ENCODE assay signal across 2 cellular contexts in the genomic region with DNA sequence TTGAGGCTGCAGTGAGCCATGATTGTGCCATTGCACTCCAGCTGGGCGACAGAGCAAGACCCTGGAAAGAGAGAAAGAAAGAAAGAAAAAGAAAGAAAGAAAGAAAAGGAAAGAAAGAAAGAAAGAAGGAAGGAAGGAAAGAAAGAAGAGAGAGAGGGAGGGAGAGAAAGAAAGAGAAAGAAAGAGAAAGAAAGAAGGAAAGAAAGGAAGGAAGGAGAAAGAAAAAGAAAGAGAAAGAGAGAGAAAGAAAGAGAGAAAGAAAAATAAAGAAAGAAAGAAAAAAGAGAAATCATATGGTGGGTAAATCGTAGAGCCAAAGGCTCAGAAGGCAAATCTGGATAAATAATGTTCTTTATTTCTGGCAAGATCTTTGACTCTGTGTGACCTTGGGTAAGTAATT.
TF ChIP-seq lines count a peak whose summit lies in the region.

No MANE protein-coding gene starts in this region.

TF ChIP-seq in HepG2, 621 proteins besides CTCF, POLR2A, EP300 and RAD21 (continues in another document):
- no peak for TF ChIP-seq SATB2 (CRISPR knock-in tag; IDR thresholded peaks at IDR 0.05)
- no peak for TF ChIP-seq ZNF766 (CRISPR knock-in tag; IDR thresholded peaks at IDR 0.05; ENCODE audit: borderline replicate concordance)
- TF ChIP-seq SMARCE1 (IDR thresholded peaks at IDR 0.05; ENCODE audit: borderline replicate concordance): no peak
- TF ChIP-seq POLR2AphosphoS5 (IDR thresholded peaks at IDR 0.05; ENCODE audit: low read depth, low read length): no peak
- TF ChIP-seq ATM (IDR thresholded peaks at IDR 0.05; ENCODE audit: borderline replicate concordance): 0 out of 2 replicates have a peak, but pooled peaks have one; percentile 42
- no peak for TF ChIP-seq ZNF598 (CRISPR knock-in tag; IDR thresholded peaks at IDR 0.05; ENCODE audit: borderline replicate concordance)
- TF ChIP-seq, protein P1, sequence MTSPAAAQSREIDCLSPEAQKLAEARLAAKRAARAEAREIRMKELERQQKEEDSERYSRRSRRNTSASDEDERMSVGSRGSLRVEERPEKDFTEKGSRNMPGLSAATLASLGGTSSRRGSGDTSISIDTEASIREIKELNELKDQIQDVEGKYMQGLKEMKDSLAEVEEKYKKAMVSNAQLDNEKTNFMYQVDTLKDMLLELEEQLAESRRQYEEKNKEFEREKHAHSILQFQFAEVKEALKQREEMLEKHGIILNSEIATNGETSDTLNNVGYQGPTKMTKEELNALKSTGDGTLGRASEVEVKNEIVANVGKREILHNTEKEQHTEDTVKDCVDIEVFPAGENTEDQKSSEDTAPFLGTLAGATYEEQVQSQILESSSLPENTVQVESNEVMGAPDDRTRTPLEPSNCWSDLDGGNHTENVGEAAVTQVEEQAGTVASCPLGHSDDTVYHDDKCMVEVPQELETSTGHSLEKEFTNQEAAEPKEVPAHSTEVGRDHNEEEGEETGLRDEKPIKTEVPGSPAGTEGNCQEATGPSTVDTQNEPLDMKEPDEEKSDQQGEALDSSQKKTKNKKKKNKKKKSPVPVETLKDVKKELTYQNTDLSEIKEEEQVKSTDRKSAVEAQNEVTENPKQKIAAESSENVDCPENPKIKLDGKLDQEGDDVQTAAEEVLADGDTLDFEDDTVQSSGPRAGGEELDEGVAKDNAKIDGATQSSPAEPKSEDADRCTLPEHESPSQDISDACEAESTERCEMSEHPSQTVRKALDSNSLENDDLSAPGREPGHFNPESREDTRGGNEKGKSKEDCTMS (CRISPR knock-in tag; conservative IDR thresholded peaks at IDR 0.05): no peak
- TF ChIP-seq RCOR2 (CRISPR knock-in tag; IDR thresholded peaks at IDR 0.05): no peak
- no peak for TF ChIP-seq ZC3H13 (CRISPR knock-in tag; IDR thresholded peaks at IDR 0.05)
- TF ChIP-seq, protein P2, sequence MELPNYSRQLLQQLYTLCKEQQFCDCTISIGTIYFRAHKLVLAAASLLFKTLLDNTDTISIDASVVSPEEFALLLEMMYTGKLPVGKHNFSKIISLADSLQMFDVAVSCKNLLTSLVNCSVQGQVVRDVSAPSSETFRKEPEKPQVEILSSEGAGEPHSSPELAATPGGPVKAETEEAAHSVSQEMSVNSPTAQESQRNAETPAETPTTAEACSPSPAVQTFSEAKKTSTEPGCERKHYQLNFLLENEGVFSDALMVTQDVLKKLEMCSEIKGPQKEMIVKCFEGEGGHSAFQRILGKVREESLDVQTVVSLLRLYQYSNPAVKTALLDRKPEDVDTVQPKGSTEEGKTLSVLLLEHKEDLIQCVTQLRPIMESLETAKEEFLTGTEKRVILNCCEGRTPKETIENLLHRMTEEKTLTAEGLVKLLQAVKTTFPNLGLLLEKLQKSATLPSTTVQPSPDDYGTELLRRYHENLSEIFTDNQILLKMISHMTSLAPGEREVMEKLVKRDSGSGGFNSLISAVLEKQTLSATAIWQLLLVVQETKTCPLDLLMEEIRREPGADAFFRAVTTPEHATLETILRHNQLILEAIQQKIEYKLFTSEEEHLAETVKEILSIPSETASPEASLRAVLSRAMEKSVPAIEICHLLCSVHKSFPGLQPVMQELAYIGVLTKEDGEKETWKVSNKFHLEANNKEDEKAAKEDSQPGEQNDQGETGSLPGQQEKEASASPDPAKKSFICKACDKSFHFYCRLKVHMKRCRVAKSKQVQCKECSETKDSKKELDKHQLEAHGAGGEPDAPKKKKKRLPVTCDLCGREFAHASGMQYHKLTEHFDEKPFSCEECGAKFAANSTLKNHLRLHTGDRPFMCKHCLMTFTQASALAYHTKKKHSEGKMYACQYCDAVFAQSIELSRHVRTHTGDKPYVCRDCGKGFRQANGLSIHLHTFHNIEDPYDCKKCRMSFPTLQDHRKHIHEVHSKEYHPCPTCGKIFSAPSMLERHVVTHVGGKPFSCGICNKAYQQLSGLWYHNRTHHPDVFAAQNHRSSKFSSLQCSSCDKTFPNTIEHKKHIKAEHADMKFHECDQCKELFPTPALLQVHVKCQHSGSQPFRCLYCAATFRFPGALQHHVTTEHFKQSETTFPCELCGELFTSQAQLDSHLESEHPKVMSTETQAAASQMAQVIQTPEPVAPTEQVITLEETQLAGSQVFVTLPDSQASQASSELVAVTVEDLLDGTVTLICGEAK (IDR thresholded peaks at IDR 0.05): 0 out of 2 replicates have a peak, but pooled peaks have one; percentile 16
- TF ChIP-seq, protein P2 (CRISPR knock-in tag; IDR thresholded peaks at IDR 0.05): no peak
- no peak for TF ChIP-seq ZFP1 (CRISPR knock-in tag; IDR thresholded peaks at IDR 0.05)
- no peak for TF ChIP-seq HNRNPL (IDR thresholded peaks at IDR 0.05; ENCODE audit: low read depth, low read length)
- TF ChIP-seq ELF3 (CRISPR knock-in tag; IDR thresholded peaks at IDR 0.05): no peak

TF ChIP-seq in HEK293, 187 proteins besides CTCF, POLR2A, EP300 and RAD21:
- peak; percentile 96 for TF ChIP-seq ZNF366 (tag by site-specific recombination; conservative IDR thresholded peaks at IDR 0.05)
- TF ChIP-seq, protein P3, sequence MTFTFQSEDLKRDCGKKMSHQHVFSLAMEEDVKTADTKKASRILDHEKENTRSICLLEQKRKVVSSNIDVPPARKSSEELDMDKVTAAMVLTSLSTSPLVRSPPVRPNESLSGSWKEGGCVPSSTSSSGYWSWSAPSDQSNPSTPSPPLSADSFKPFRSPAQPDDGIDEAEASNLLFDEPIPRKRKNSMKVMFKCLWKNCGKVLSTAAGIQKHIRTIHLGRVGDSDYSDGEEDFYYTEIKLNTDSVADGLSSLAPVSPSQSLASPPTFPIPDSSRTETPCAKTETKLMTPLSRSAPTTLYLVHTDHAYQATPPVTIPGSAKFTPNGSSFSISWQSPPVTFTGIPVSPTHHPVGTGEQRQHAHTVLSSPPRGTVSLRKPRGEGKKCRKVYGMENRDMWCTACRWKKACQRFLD (tag by site-specific recombination; IDR thresholded peaks at IDR 0.05): no peak
- peak; percentile 92 for TF ChIP-seq PRDM1 (tag by site-specific recombination; IDR thresholded peaks at IDR 0.05)
